Comparison of ENCODE assay signal across 17 cellular contexts in the genomic region with DNA sequence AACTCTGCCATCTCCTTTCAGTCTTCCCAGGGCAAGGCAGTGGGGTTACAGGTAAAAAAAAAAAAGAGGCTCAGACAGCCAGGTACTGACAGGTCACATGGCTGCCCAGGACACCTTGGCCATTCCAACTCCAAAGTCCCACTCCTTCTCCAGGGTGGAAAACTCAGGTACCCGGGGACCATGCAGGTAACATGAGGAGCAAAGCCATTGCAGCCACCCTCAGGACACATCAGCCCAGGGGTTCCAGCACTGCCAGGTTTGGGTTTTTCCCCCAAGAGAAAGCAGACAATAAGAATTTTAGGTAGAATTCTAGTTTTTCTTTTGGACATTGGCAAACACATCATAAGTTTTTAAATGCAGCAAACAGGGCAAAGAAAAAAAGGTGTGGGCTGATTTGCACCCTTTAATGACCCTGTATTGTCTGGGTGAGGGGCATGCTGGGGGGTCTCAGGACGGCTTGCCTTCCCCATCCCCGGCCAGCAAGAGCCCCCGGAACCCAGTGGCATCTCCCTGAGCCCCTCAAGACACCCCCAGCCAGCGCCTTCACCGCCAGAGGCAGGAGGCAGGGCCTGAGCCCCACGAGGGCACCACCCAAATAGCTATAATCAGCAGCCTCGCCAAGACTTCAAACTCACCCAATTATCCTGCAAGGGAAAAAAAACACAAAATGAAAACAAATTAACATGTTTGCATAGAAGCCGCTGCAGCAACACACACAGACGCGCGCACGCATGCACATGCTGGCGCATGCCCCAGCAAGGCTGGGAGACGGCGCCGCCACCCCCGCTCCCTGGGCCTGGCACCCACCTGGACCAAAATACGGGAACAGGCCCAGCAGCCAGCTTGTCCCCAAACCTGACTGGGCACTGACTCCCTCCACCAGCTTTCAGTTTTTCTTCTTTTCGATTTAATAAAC. TPM values are rescaled to one million over a fixed set of nuclear protein-coding genes. Genes with fewer than 3 reads are reported as not detected.
DNase-seq lines count a peak whose midpoint lies in the region; ATAC-seq and TF ChIP-seq lines count a peak whose summit lies in the region.
"Had no signal": no experiment of that assay in that cellular context is flagged by ENCODE, and none has a peak within 500 bp of the region (broad histone marks: within the 10 kb centered on the region; RNA-seq: fewer than 3 reads in every experiment).

No MANE protein-coding gene starts in this region.

- intact Hi-C loops in mucosa of descending colon (cut with DNase I, micrococcal nuclease): no loop called here

- no peaks in the 10 kb centered on the region for H3K9me3 Mint-ChIP-seq in stimulated activated naive CD8-positive, alpha-beta T cell treated with anti-CD3 and anti-CD28 coated beads, Interleukin-15, amount 100 ng/mL, for 72 hours
- H3K9me3 Mint-ChIP-seq: IgD-negative memory B cell; T-helper 2 cell treated with Interferon-gamma antibody and Interleukin-4, amounts not matched to agents 5 μg/mL and 100 μg/mL, for 36 hours had no signal

- peak overlapping the region; percentile 92 for H3K27ac ChIP-seq in caudate nucleus (ENCODE audit: low read depth, low read length)
- H3K27ac ChIP-seq: SJCRH30, thoracic aorta had no signal

- no peak for ATAC-seq in stimulated activated naive CD8-positive, alpha-beta T cell treated with anti-CD3 and anti-CD28 coated beads, Interleukin-15, amount 100 ng/mL, for 72 hours
- no peak for ATAC-seq in stimulated activated naive CD8-positive, alpha-beta T cell treated with anti-CD3 and anti-CD28 coated beads, Interleukin-15, Interleukin-2, amounts not matched to agents 100 U/mL and 50 U/mL, for 24 hours
- no peak for ATAC-seq in mucosa of descending colon
- ATAC-seq: left colon had no signal

- H3K9me3 ChIP-seq in mucosa of descending colon: no peaks in the 10 kb centered on the region
- H3K9me3 ChIP-seq: SJCRH30, thoracic aorta had no signal

- no peaks in the 10 kb centered on the region for H3K4me1 ChIP-seq in mucosa of descending colon (ENCODE audit: low read depth)

- peaks cover 11% of the 10 kb centered on the region for H3K4me1 Mint-ChIP-seq in stimulated activated naive CD8-positive, alpha-beta T cell treated with anti-CD3 and anti-CD28 coated beads, Interleukin-15, amount 100 ng/mL, for 72 hours
- H3K4me1 Mint-ChIP-seq: B cell had no signal

- H3K27ac Mint-ChIP-seq in stimulated activated naive CD8-positive, alpha-beta T cell treated with anti-CD3 and anti-CD28 coated beads, Interleukin-15, amount 100 ng/mL, for 72 hours: peak overlapping the region; percentile 2 to 73
- H3K27ac Mint-ChIP-seq: B cell; IgD-negative memory B cell; T-helper 2 cell treated with Interferon-gamma antibody and Interleukin-4, amounts not matched to agents 5 μg/mL and 100 μg/mL, for 36 hours had no signal

- no peak for DNase-seq in stimulated activated naive CD8-positive, alpha-beta T cell treated with anti-CD3 and anti-CD28 coated beads, Interleukin-15, amount 100 ng/mL, for 72 hours
- no peak for DNase-seq in stimulated activated naive CD8-positive, alpha-beta T cell treated with anti-CD3 and anti-CD28 coated beads, Interleukin-15, Interleukin-2, amounts not matched to agents 100 U/mL and 50 U/mL, for 24 hours
- DNase-seq in caudate nucleus (lab: John Stamatoyannopoulos, UW) (peak in 2 of 61 donors; percentile 23), mucosa of descending colon (peak in 2 of 3 donors; percentile 4 to 34), NCI-H524 (lab: John Stamatoyannopoulos, UW) (no peak), NCI-H1092 (lab: John Stamatoyannopoulos, UW) (no peak), A172 (ENCODE audit: low spot score) (no peak)
- DNase-seq: activated CD4-positive, alpha-beta T cell treated with anti-CD3 and anti-CD28 coated beads for 1 hour; DMS153; left colon; NCI-H510A; SJCRH30; stimulated activated CD4-positive, alpha-beta T cell treated with anti-CD3 and anti-CD28 coated beads, Interleukin-4, amount 100 ng/mL, for 1 hour had no signal

- H3K36me3 ChIP-seq in mucosa of descending colon (ENCODE audit: low read depth): no peaks in the 10 kb centered on the region
- H3K36me3 ChIP-seq: SJCRH30, thoracic aorta had no signal

- H3K4me3 ChIP-seq in mucosa of descending colon: no peak overlapping the region
- H3K4me3 ChIP-seq: SJCRH30, thoracic aorta had no signal

- no peak overlapping the region for H3K4me3 Mint-ChIP-seq in stimulated activated naive CD8-positive, alpha-beta T cell treated with anti-CD3 and anti-CD28 coated beads, Interleukin-15, amount 100 ng/mL, for 72 hours
- H3K4me3 Mint-ChIP-seq: B cell; IgD-negative memory B cell; T-helper 2 cell treated with Interferon-gamma antibody and Interleukin-4, amounts not matched to agents 5 μg/mL and 100 μg/mL, for 36 hours had no signal

- no peak for TF ChIP-seq CTCF in mucosa of descending colon (IDR thresholded peaks at IDR 0.05)

- H3K27me3 Mint-ChIP-seq in stimulated activated naive CD8-positive, alpha-beta T cell treated with anti-CD3 and anti-CD28 coated beads, Interleukin-15, amount 100 ng/mL, for 72 hours: peaks cover 7% of the 10 kb centered on the region

RNA-seq across cellular contexts. Expression of a gene that starts 15.6 kb away (rescaled TPM):
- 1 to 10 TPM; 1.7 to 4.4 (median 3.5) TPM for total RNA-seq in mucosa of descending colon
- total RNA-seq in A172 (2014; rRNA removed; shearing (Covaris generic)): 3.7 and 4.2 TPM in 2 replicates

Comparison
In these comparisons a context has a peak if more than half of its experiments do, and no peak if none do; other contexts are left out.
1. DNase-seq: peak in mucosa of descending colon (2 of 3); none in stimulated activated naive CD8-positive, alpha-beta T cell treated with anti-CD3 and anti-CD28 coated beads, Interleukin-15, amount 100 ng/mL, for 72 hours (0 of 2), stimulated activated naive CD8-positive, alpha-beta T cell treated with anti-CD3 and anti-CD28 coated beads, Interleukin-15, Interleukin-2, amounts not matched to agents 100 U/mL and 50 U/mL, for 24 hours (single experiment), NCI-H524 (0 of 2), NCI-H1092 (single experiment) and A172 (single experiment).